In genomic region chr3:161224786-161225185, GRCh38 we compare ENCODE assay signal across 2 cellular contexts.
TF ChIP-seq lines count a peak whose summit lies in the region.

No MANE protein-coding gene starts in this region.

TF ChIP-seq in GM12878, 131 proteins besides CTCF, POLR2A, EP300 and RAD21:
- TF ChIP-seq MAX (IDR thresholded peaks at IDR 0.05; ENCODE audit: low read depth, low read length) (no peak), BHLHE40 (IDR thresholded peaks at IDR 0.05; ENCODE audit: borderline replicate concordance in 1 of 2, low read depth in 2 of 2, low read length in 1 of 2) (no peak)

TF ChIP-seq in liver, 16 proteins besides CTCF, POLR2A, EP300 and RAD21:
- TF ChIP-seq JUND (IDR thresholded peaks at IDR 0.05): peak in 1 of 2 donors; percentile 34
- peak; percentile 43 for TF ChIP-seq YY1 (IDR thresholded peaks at IDR 0.05)
- TF ChIP-seq HNF4A (conservative IDR thresholded peaks at IDR 0.05): peak; percentile 60 to 80
- TF ChIP-seq FOXA2 (IDR thresholded peaks at IDR 0.05): peak; percentile 56
- TF ChIP-seq ATF3 (IDR thresholded peaks at IDR 0.05): no peak
- TF ChIP-seq TAF1 (conservative IDR thresholded peaks at IDR 0.05): no peak
- peak; percentile 30 for TF ChIP-seq REST (IDR thresholded peaks at IDR 0.05)
- TF ChIP-seq FOXA1 (IDR thresholded peaks at IDR 0.05): peak; percentile 14
- no peak for TF ChIP-seq NR2F2 (IDR thresholded peaks at IDR 0.05)
- TF ChIP-seq HNF4G (IDR thresholded peaks at IDR 0.05): no peak
- TF ChIP-seq EGR1 (IDR thresholded peaks at IDR 0.05; ENCODE audit: low read depth in 2 of 2): no peak
- peak; percentile 21 for TF ChIP-seq MAX (IDR thresholded peaks at IDR 0.05)
- no peak for TF ChIP-seq GABPA (IDR thresholded peaks at IDR 0.05 in 1 of 2, conservative IDR thresholded peaks at IDR 0.05 in 1 of 2)
- TF ChIP-seq RXRA (IDR thresholded peaks at IDR 0.05): peak in 1 of 2 donors; percentile 73
- TF ChIP-seq ZBTB33 (IDR thresholded peaks at IDR 0.05): peak; percentile 55
- TF ChIP-seq SP1 (IDR thresholded peaks at IDR 0.05): peak; percentile 46
